Comparison of ENCODE assay signal across 10 cellular contexts in the genomic region with DNA sequence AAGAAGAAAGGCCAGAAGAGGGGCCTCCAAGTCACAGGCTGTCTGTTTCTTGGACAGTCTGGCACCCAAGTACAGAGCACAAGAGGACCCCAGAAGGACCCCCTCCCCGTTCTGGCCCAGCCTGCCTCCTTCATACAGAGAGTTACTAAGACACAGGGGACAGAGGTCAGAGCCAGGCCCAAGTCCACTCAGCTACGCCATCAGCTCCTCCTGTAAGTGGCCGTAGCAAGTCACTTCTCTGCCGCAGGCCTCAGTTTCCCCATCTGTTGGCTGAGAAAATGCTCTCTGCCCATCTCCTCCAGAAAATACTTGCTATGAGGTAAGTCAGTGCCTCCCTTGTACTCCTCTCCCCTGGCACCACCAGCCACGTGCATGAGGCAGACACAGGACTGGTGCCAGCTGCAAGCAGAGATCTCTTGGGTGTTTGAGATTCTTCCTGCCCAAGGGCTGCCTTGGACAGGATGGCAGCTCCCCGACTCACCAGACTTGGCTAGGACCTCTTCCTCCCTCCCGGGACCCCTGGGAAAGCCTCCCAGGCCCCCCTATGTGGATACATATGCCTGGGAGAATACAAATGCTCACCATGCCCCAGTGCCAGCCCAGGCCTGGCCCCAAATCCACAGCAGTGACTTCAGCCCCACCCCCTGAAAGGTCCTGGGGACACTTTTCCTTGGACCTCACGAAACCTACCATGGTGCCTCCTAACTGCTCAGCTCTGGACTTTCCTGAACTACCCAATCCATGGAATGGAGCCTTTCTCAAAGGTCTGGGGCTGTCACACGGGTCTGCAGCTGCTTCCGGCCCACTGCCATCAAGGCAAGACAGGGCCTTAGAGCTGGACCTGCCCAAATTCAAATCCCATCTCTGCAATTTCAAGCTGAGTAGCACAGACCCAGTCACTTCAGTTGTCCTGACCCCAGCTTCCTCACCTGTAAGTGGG. TPM values are rescaled to one million over a fixed set of nuclear protein-coding genes. Genes with fewer than 3 reads are reported as not detected.
A peak's percentile ranks its signal among the peaks of the same experiment; 100 is the strongest.
DNase-seq lines count a peak whose midpoint lies in the region; ATAC-seq and TF ChIP-seq lines count a peak whose summit lies in the region.
"Had no signal": no experiment of that assay in that cellular context is flagged by ENCODE, and none has a peak within 500 bp of the region (broad histone marks: within the 10 kb centered on the region; RNA-seq: fewer than 3 reads in every experiment).

No MANE protein-coding gene starts in this region.

- no peaks in the 10 kb centered on the region for H3K9me3 ChIP-seq in vagina

- no peaks in the 10 kb centered on the region for H3K36me3 ChIP-seq in vagina

- no peak for ATAC-seq in stimulated activated naive CD8-positive, alpha-beta T cell treated with anti-CD3 and anti-CD28 coated beads, Interleukin-15, Interleukin-2, amounts not matched to agents 100 U/mL and 50 U/mL, for 24 hours
- ATAC-seq in central memory CD8-positive, alpha-beta T cell (replicated peaks; ENCODE audit: extremely low read depth, poor library complexity, severe bottlenecking): no peak
- ATAC-seq in naive thymus-derived CD8-positive, alpha-beta T cell: no peak
- no peak for ATAC-seq in HG02571 (IDR thresholded peaks at IDR 0.05; ENCODE audit: unreplicated experiment)

- no peaks in the 10 kb centered on the region for H3K9me3 Mint-ChIP-seq in stimulated activated naive CD8-positive, alpha-beta T cell treated with anti-CD3 and anti-CD28 coated beads, Interleukin-15, Interleukin-2, amounts not matched to agents 100 ng/mL and 50 ng/mL, for 24 hours
- H3K9me3 Mint-ChIP-seq in central memory CD8-positive, alpha-beta T cell: no peaks in the 10 kb centered on the region
- H3K9me3 Mint-ChIP-seq in naive thymus-derived CD8-positive, alpha-beta T cell: no peaks in the 10 kb centered on the region
- H3K9me3 Mint-ChIP-seq: dendritic cell treated with granulocyte-macrophage colony-stimulating factor and Interleukin-4, amounts not matched to agents 40 ng/mL and 50 ng/mL, for 4 days had no signal

- peak overlapping the region; percentile 95 for H3K27ac Mint-ChIP-seq in stimulated activated naive CD8-positive, alpha-beta T cell treated with anti-CD3 and anti-CD28 coated beads, Interleukin-15, Interleukin-2, amounts not matched to agents 100 ng/mL and 50 ng/mL, for 24 hours
- H3K27ac Mint-ChIP-seq in central memory CD8-positive, alpha-beta T cell (ENCODE audit: low read depth): peak overlapping the region; percentile 94
- peak overlapping the region; percentile 92 to 100 (median 97) for H3K27ac Mint-ChIP-seq in naive thymus-derived CD8-positive, alpha-beta T cell
- H3K27ac Mint-ChIP-seq: dendritic cell treated with granulocyte-macrophage colony-stimulating factor and Interleukin-4, amounts not matched to agents 40 ng/mL and 50 ng/mL, for 4 days had no signal

- intact Hi-C loops in vagina (cut with DNase I): no loop called here

- peak overlapping the region; percentile 96 for H3K27ac ChIP-seq in vagina

- DNase-seq in stimulated activated naive CD8-positive, alpha-beta T cell treated with anti-CD3 and anti-CD28 coated beads, Interleukin-15, Interleukin-2, amounts not matched to agents 100 U/mL and 50 U/mL, for 24 hours: no peak
- DNase-seq in central memory CD8-positive, alpha-beta T cell (ENCODE audit: low spot score in 2 of 2): no peak
- no peak for DNase-seq in naive thymus-derived CD8-positive, alpha-beta T cell
- no peak for DNase-seq in vagina (ENCODE audit: extremely low spot score in 2 of 2)
- DNase-seq in NK-92 (lab: John Stamatoyannopoulos, UW; ENCODE audit: unreplicated experiment): no peak
- no peak for DNase-seq in cortex of kidney (lab: John Stamatoyannopoulos, UW)
- DNase-seq: stimulated activated CD4-positive, alpha-beta T cell treated with anti-CD3 and anti-CD28 coated beads, Interleukin-4, amount 100 ng/mL, for 4 hours had no signal

- peak overlapping the region; percentile 24 to 95 for H3K4me3 ChIP-seq in vagina

- H3K36me3 Mint-ChIP-seq in stimulated activated naive CD8-positive, alpha-beta T cell treated with anti-CD3 and anti-CD28 coated beads, Interleukin-15, Interleukin-2, amounts not matched to agents 100 ng/mL and 50 ng/mL, for 24 hours (ENCODE audit: low read depth): peaks cover 6% of the 10 kb centered on the region
- peaks cover 34% of the 10 kb centered on the region for H3K36me3 Mint-ChIP-seq in central memory CD8-positive, alpha-beta T cell (ENCODE audit: insufficient read depth)
- peaks cover 14 to 57% (median 27%) of the 10 kb centered on the region in 3 donors for H3K36me3 Mint-ChIP-seq in naive thymus-derived CD8-positive, alpha-beta T cell

- POLR2A ChIA-PET in naive thymus-derived CD8-positive, alpha-beta T cell (lab: Charles Lee): interaction anchor here (0.7 to 67.4 kb wide), 10 partner anchors 4 to 142 kb away, joined by 3 to 2190 read pairs (median 5); a partner anchor contains a TSS

- H3K27me3 ChIP-seq in vagina: no peaks in the 10 kb centered on the region

- TF ChIP-seq POLR2A in vagina (IDR thresholded peaks at IDR 0.05): no peak

- H3K27me3 Mint-ChIP-seq in stimulated activated naive CD8-positive, alpha-beta T cell treated with anti-CD3 and anti-CD28 coated beads, Interleukin-15, Interleukin-2, amounts not matched to agents 100 ng/mL and 50 ng/mL, for 24 hours: no peaks in the 10 kb centered on the region
- no peaks in the 10 kb centered on the region for H3K27me3 Mint-ChIP-seq in central memory CD8-positive, alpha-beta T cell
- H3K27me3 Mint-ChIP-seq in naive thymus-derived CD8-positive, alpha-beta T cell: no peaks in the 10 kb centered on the region

- no peak for TF ChIP-seq CTCF in vagina (IDR thresholded peaks at IDR 0.05)

- H3K4me1 ChIP-seq in vagina: peaks cover 91% of the 10 kb centered on the region

- H3K4me1 Mint-ChIP-seq in stimulated activated naive CD8-positive, alpha-beta T cell treated with anti-CD3 and anti-CD28 coated beads, Interleukin-15, Interleukin-2, amounts not matched to agents 100 ng/mL and 50 ng/mL, for 24 hours (ENCODE audit: low read depth): peaks cover 81% of the 10 kb centered on the region
- peaks cover 73% of the 10 kb centered on the region for H3K4me1 Mint-ChIP-seq in central memory CD8-positive, alpha-beta T cell
- peaks cover 30 to 77% (median 56%) of the 10 kb centered on the region in 4 donors for H3K4me1 Mint-ChIP-seq in naive thymus-derived CD8-positive, alpha-beta T cell

- H3K4me3 Mint-ChIP-seq in stimulated activated naive CD8-positive, alpha-beta T cell treated with anti-CD3 and anti-CD28 coated beads, Interleukin-15, Interleukin-2, amounts not matched to agents 100 ng/mL and 50 ng/mL, for 24 hours: peak overlapping the region; percentile 93
- H3K4me3 Mint-ChIP-seq in central memory CD8-positive, alpha-beta T cell: peak overlapping the region; percentile 94
- H3K4me3 Mint-ChIP-seq in naive thymus-derived CD8-positive, alpha-beta T cell: peak overlapping the region; percentile 87 to 99 (median 94)
- H3K4me3 Mint-ChIP-seq: dendritic cell treated with granulocyte-macrophage colony-stimulating factor and Interleukin-4, amounts not matched to agents 40 ng/mL and 50 ng/mL, for 4 days had no signal

RNA-seq across cellular contexts. Expression of a gene that starts 5.1 kb away (rescaled TPM):
- 100 to 1,000 TPM; 564 to 631 TPM for total RNA-seq in naive thymus-derived CD8-positive, alpha-beta T cell
- polyA plus RNA-seq in naive thymus-derived CD8-positive, alpha-beta T cell: 100 to 1,000 TPM; 134 to 318 (median 149) TPM
- 30.9 TPM for total RNA-seq in vagina

RNA-seq across cellular contexts. Expression of a gene that starts 38.0 kb away (rescaled TPM):
- 10 to 100 TPM; 71.1 to 74.6 TPM for total RNA-seq in naive thymus-derived CD8-positive, alpha-beta T cell
- 10 to 100 TPM; 28.5 to 34.7 (median 34.2) TPM for polyA plus RNA-seq in naive thymus-derived CD8-positive, alpha-beta T cell
- 17.7 TPM for total RNA-seq in vagina

RNA-seq across cellular contexts. Expression of a gene that starts 45.1 kb away (rescaled TPM):
- 1 to 10 TPM; 1.8 to 2.0 TPM for total RNA-seq in naive thymus-derived CD8-positive, alpha-beta T cell
- polyA plus RNA-seq in naive thymus-derived CD8-positive, alpha-beta T cell: under 1 TPM in 2 of 3 donors, not detected in 1; 0.28 to 0.46 TPM
- 10.3 TPM for total RNA-seq in vagina

RNA-seq across cellular contexts. Expression of a gene that starts 58.8 kb away (rescaled TPM):
- 10 to 100 TPM; 47.0 to 47.5 TPM for total RNA-seq in naive thymus-derived CD8-positive, alpha-beta T cell
- 10 to 100 TPM; 19.8 to 34.4 (median 22.1) TPM for polyA plus RNA-seq in naive thymus-derived CD8-positive, alpha-beta T cell
- 33.1 TPM for total RNA-seq in vagina

Comparison
In these comparisons a context has a peak if more than half of its experiments do, and no peak if none do; other contexts are left out.
1. RNA of a gene that starts 5.1 kb away (total RNA-seq): 564 to 631 TPM in naive thymus-derived CD8-positive, alpha-beta T cell; 30.9 TPM in vagina (single experiment); every median in the first group is over 10 times any median in the second.
2. Peak in every context shown above with its lines, with median percentiles within 50 percentile points of each other: H3K27ac Mint-ChIP-seq and H3K4me3 Mint-ChIP-seq.